21 cellular contexts compared by ENCODE assay signal in genomic region chr14:69624131-69624530, GRCh38. TPM values are rescaled to one million over a fixed set of nuclear protein-coding genes. Genes with fewer than 3 reads are reported as not detected.
DNase-seq lines count a peak whose midpoint lies in the region; ATAC-seq, FAIRE-seq and TF ChIP-seq lines count a peak whose summit lies in the region.
"Had no signal": no experiment of that assay in that cellular context is flagged by ENCODE, and none has a peak within 500 bp of the region (broad histone marks: within the 10 kb centered on the region; RNA-seq: fewer than 3 reads in every experiment).

No MANE protein-coding gene starts in this region.

- H3K4me1 Mint-ChIP-seq in activated CD4-positive, alpha-beta T cell treated with anti-CD3 and anti-CD28 coated beads, Interleukin-2, amount 10 ng/mL, durations not matched to agents 7 days and 5 days = peaks cover 87% of the 10 kb centered on the region
- H3K4me1 Mint-ChIP-seq in activated T-helper 17 cell treated with anti-CD3 and anti-CD28 coated beads, Interleukin-2, amount 50 U/mL, for 72 hours = peaks cover 65% of the 10 kb centered on the region
- H3K4me1 Mint-ChIP-seq in natural killer cell = peaks cover 79 to 86% of the 10 kb centered on the region in 2 donors

- no peak overlapping the region for H3K4me3 Mint-ChIP-seq in activated CD4-positive, alpha-beta T cell treated with anti-CD3 and anti-CD28 coated beads, Interleukin-2, amount 10 ng/mL, durations not matched to agents 7 days and 5 days
- peak overlapping the region; percentile 90 for H3K4me3 Mint-ChIP-seq in activated T-helper 17 cell treated with anti-CD3 and anti-CD28 coated beads, Interleukin-2, amount 50 U/mL, for 72 hours
- H3K4me3 Mint-ChIP-seq in natural killer cell = no peak overlapping the region

- intact Hi-C loops in natural killer cell (cut with micrococcal nuclease) (loop anchor here (2.0 kb wide), 1 partner anchor 15 kb away; no protein-coding TSS in a partner anchor), Right ventricle myocardium superior (cut with DNase I) (no loop called here)

- peaks cover 14% of the 10 kb centered on the region for H3K36me3 Mint-ChIP-seq in activated CD4-positive, alpha-beta T cell treated with anti-CD3 and anti-CD28 coated beads, Interleukin-2, amount 10 ng/mL, durations not matched to agents 7 days and 5 days (ENCODE audit: low read depth)
- H3K36me3 Mint-ChIP-seq in activated T-helper 17 cell treated with anti-CD3 and anti-CD28 coated beads, Interleukin-2, amount 50 U/mL, for 72 hours (ENCODE audit: low read depth) = peaks cover 64% of the 10 kb centered on the region
- H3K36me3 Mint-ChIP-seq in natural killer cell = no peaks in the 10 kb centered on the region
- H3K36me3 Mint-ChIP-seq: CD8-positive, alpha-beta T cell had no signal

- peak; percentile 85 for FAIRE-seq in HTR-8/SVneo (lab: Jason Lieb, UNC)
- FAIRE-seq: A549 had no signal

- POLR2A ChIA-PET in activated CD4-positive, alpha-beta T cell treated with anti-CD3 and anti-CD28 coated beads, Interleukin-2, amount 10 ng/mL, durations not matched to agents 7 days and 5 days (lab: Charles Lee) = no interaction called here

- no peak for ATAC-seq in activated T-helper 17 cell treated with anti-CD3 and anti-CD28 coated beads, Interleukin-2, amount 50 U/mL, for 72 hours (replicated peaks)
- no peak for ATAC-seq in natural killer cell
- ATAC-seq in Right ventricle myocardium superior (ENCODE audit: poor library complexity) = no peak
- no peak for ATAC-seq in GM18511 (IDR thresholded peaks at IDR 0.05; ENCODE audit: unreplicated experiment)
- ATAC-seq: A549; CD8-positive, alpha-beta T cell had no signal

- CTCF ChIA-PET in activated CD4-positive, alpha-beta T cell treated with anti-CD3 and anti-CD28 coated beads, Interleukin-2, amount 10 ng/mL, durations not matched to agents 7 days and 5 days (lab: Charles Lee) = interaction anchor here (0.6 to 1.6 kb wide), 6 partner anchors 9 to 98 kb away, joined by 3 to 6 read pairs (median 3); partner anchors contain the start of gene SUSD6

- TF ChIP-seq CTCF in natural killer cell (IDR thresholded peaks at IDR 0.05) = no peak

- no peaks in the 10 kb centered on the region for H3K27me3 Mint-ChIP-seq in activated CD4-positive, alpha-beta T cell treated with anti-CD3 and anti-CD28 coated beads, Interleukin-2, amount 10 ng/mL, durations not matched to agents 7 days and 5 days
- no peaks in the 10 kb centered on the region for H3K27me3 Mint-ChIP-seq in activated T-helper 17 cell treated with anti-CD3 and anti-CD28 coated beads, Interleukin-2, amount 50 U/mL, for 72 hours
- H3K27me3 Mint-ChIP-seq in natural killer cell (ENCODE audit: low read depth in 2 of 2) = no peaks in the 10 kb centered on the region

- peak overlapping the region; percentile 81 for H3K27ac Mint-ChIP-seq in activated CD4-positive, alpha-beta T cell treated with anti-CD3 and anti-CD28 coated beads, Interleukin-2, amount 10 ng/mL, durations not matched to agents 7 days and 5 days
- peak overlapping the region; percentile 87 for H3K27ac Mint-ChIP-seq in activated T-helper 17 cell treated with anti-CD3 and anti-CD28 coated beads, Interleukin-2, amount 50 U/mL, for 72 hours
- peak overlapping the region; percentile 27 to 97 for H3K27ac Mint-ChIP-seq in natural killer cell

- peaks cover 3% of the 10 kb centered on the region for H3K9me3 Mint-ChIP-seq in activated CD4-positive, alpha-beta T cell treated with anti-CD3 and anti-CD28 coated beads, Interleukin-2, amount 10 ng/mL, durations not matched to agents 7 days and 5 days
- H3K9me3 Mint-ChIP-seq in activated T-helper 17 cell treated with anti-CD3 and anti-CD28 coated beads, Interleukin-2, amount 50 U/mL, for 72 hours = no peaks in the 10 kb centered on the region
- H3K9me3 Mint-ChIP-seq in natural killer cell = no peaks in the 10 kb centered on the region
- H3K9me3 Mint-ChIP-seq: CD8-positive, alpha-beta T cell had no signal

- no peak for DNase-seq in activated CD4-positive, alpha-beta T cell treated with anti-CD3 and anti-CD28 coated beads, Interleukin-2, amount 10 ng/mL, durations not matched to agents 7 days and 5 days
- no peak for DNase-seq in activated CD4-positive, alpha-beta T cell treated with anti-CD3 and anti-CD28 coated beads, Interleukin-2, amount 50 U/mL, for 48 hours
- no peak for DNase-seq in HTR-8/SVneo (ENCODE audit: insufficient read length, low spot score)
- DNase-seq in natural killer cell = no peak
- no peak for DNase-seq in Right ventricle myocardium superior
- no peak for DNase-seq in Ammon's horn (ENCODE audit: low spot score)
- DNase-seq: activated CD8-positive, alpha-beta memory T cell treated with anti-CD3 and anti-CD28 coated beads, Interleukin-2, amount 50 U/mL, for 48 hours; anterior cingulate cortex; CD8-positive, alpha-beta T cell; effector memory CD4-positive, alpha-beta T cell; HCEC 1CT; head of caudate nucleus; NCI-H1436 treated with DMSO at 0.1 percent for 48 hours; NCI-H2227 treated with DMSO at 0.1 percent for 48 hours; NK-92 treated with Interleukin-12 subunit alpha and Interleukin-12 subunit beta, amount 100 ng/mL, for 24 hours; uterus had no signal

RNA-seq across cellular contexts. Expression of gene SUSD6, which starts 12.7 kb away (rescaled TPM):
- total RNA-seq in activated CD4-positive, alpha-beta T cell treated with anti-CD3 and anti-CD28 coated beads, Interleukin-2, amount 10 ng/mL, durations not matched to agents 7 days and 5 days = 10 to 100 TPM; 42.6 to 45.0 TPM
- total RNA-seq in activated T-helper 17 cell treated with anti-CD3 and anti-CD28 coated beads, Interleukin-2, amount 50 U/mL, for 72 hours = 10 to 100 TPM; 76.9 to 96.4 TPM
- total RNA-seq in natural killer cell (100 to 1,000 TPM; 119 to 144 (median 140) TPM), Right ventricle myocardium superior (20.8 TPM)

RNA-seq across cellular contexts. Expression of gene CCDC177, which starts 49.5 kb away (rescaled TPM):
- not detected for total RNA-seq in activated CD4-positive, alpha-beta T cell treated with anti-CD3 and anti-CD28 coated beads, Interleukin-2, amount 10 ng/mL, durations not matched to agents 7 days and 5 days
- total RNA-seq in activated T-helper 17 cell treated with anti-CD3 and anti-CD28 coated beads, Interleukin-2, amount 50 U/mL, for 72 hours = not detected
- not detected for total RNA-seq in natural killer cell
- total RNA-seq in Right ventricle myocardium superior = not detected
- total RNA-seq: CD8-positive, alpha-beta T cell; Daoy; renal cortical epithelial cell; uterus had no signal
